ENCODE assay signal across 8 cellular contexts in genomic region chr22:46149998-46150549, GRCh38. TPM values are rescaled to one million over a fixed set of nuclear protein-coding genes. Genes with fewer than 3 reads are reported as not detected.
DNase-seq lines count a peak whose midpoint lies in the region; ATAC-seq and TF ChIP-seq lines count a peak whose summit lies in the region.

TSS of gene PPARA (plus strand) at chr22:46150526. CDS start at chr22:46198384, 47,858 bp downstream.

- ATAC-seq in GM19395 (IDR thresholded peaks at IDR 0.05; ENCODE audit: unreplicated experiment) (peak; percentile 52), HG03521 (IDR thresholded peaks at IDR 0.05; ENCODE audit: unreplicated experiment) (peak; percentile 74), natural killer cell (peak; percentile 77 to 90 (median 85))

- H3K27me3 Mint-ChIP-seq in CD14-positive monocyte (ENCODE audit: low read depth in 3 of 3) (peaks cover 26 to 45% (median 30%) of the 10 kb centered on the region in 3 donors), natural killer cell (ENCODE audit: low read depth in 2 of 2) (no peaks in the 10 kb centered on the region)

- peaks cover 0 to 3% (median 0%) of the 10 kb centered on the region in 7 donors for H3K9me3 Mint-ChIP-seq in CD14-positive monocyte
- H3K9me3 Mint-ChIP-seq in natural killer cell, result no peaks in the 10 kb centered on the region

- H3K4me3 ChIP-seq in fibroblast of pulmonary artery (replicated peaks; ENCODE audit: low read depth, low read length), result peak within 1 kb of the TSS; percentile 82

- H3K4me3 Mint-ChIP-seq in CD14-positive monocyte (peak within 1 kb of the TSS; percentile 87 to 92), natural killer cell (peak within 1 kb of the TSS; percentile 85)

- H3K36me3 Mint-ChIP-seq in CD14-positive monocyte, result peaks cover 14 to 24% of the 10 kb centered on the region in 2 donors
- no peaks in the 10 kb centered on the region for H3K36me3 Mint-ChIP-seq in natural killer cell

- peak within 1 kb of the TSS in 5 of 7 donors; percentile 37 to 73 (median 55) for H3K27ac Mint-ChIP-seq in CD14-positive monocyte
- peak within 1 kb of the TSS; percentile 66 to 84 for H3K27ac Mint-ChIP-seq in natural killer cell

- intact Hi-C loops in CD14-positive monocyte (cut with micrococcal nuclease), result loop anchor here in 1 of 2 donors (5.0 kb wide), 1 partner anchor 102 kb away; the partner anchor contains the start of gene CDPF1
- intact Hi-C loops in natural killer cell (cut with micrococcal nuclease), result loop anchor here (5.0 kb wide), 1 partner anchor 147 kb away; the partner anchor contains the start of gene GTSE1

- peak; percentile 81 for DNase-seq in CD14-positive monocyte (ENCODE audit: low spot score)
- peak; percentile 91 for DNase-seq in RPMI8226
- peak; percentile 82 for DNase-seq in activated T-helper 9 cell treated with anti-CD3 and anti-CD28 coated beads, Interleukin-2, amount 50 U/mL, for 16 hours (ENCODE audit: low read depth)
- peak; percentile 74 for DNase-seq in fibroblast of pulmonary artery (ENCODE audit: low read depth)
- DNase-seq in natural killer cell, result peak; percentile 86
- DNase-seq in stimulated activated naive CD4-positive, alpha-beta T cell (lab: John Stamatoyannopoulos, UW), result peak; percentile 53 to 80 (median 74)

- TF ChIP-seq CTCF in CD14-positive monocyte (IDR thresholded peaks at IDR 0.05) (no peak), fibroblast of pulmonary artery (IDR thresholded peaks at IDR 0.05; ENCODE audit: low read length, missing control alignments) (no peak), natural killer cell (IDR thresholded peaks at IDR 0.05) (no peak)

- H3K4me1 Mint-ChIP-seq in CD14-positive monocyte (peaks cover 19% of the 10 kb centered on the region), natural killer cell (peaks cover 8 to 24% of the 10 kb centered on the region in 2 donors)

RNA-seq across cellular contexts. Expression of gene PPARA, which starts in this region (rescaled TPM):
- polyA plus RNA-seq in CD14-positive monocyte, result 1 to 10 TPM; 3.7 to 4.9 TPM
- total RNA-seq in natural killer cell, result 10 to 100 TPM; 20.1 to 27.8 (median 27.0) TPM

Comparison
In these comparisons a context has a peak if more than half of its experiments do, and no peak if none do; other contexts are left out.
1. Peak in every context shown above with its lines: DNase-seq, ATAC-seq and H3K4me3 ChIP-seq.